In the genomic region with DNA sequence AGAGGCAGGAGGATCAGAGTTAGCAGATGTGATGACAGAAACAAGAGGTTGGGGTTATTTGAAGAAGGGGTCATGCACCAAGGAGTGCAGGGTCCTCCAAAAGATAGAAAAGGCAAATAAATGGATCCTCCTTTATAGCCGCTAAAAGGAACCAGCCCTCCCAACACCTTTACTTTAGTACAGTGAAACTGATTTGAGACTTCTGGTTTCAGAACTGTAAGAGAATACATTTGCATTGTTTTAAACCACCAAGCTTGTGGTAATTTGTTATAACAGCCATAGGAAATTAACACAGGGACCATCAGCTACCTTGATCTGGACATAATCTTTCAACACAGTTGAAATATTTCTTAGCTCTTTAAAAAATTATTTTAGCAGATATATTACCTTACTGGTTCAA, we compare ENCODE assay signal across 19 cellular contexts.
A peak's percentile ranks its signal among the peaks of the same experiment; 100 is the strongest.
DNase-seq lines count a peak whose midpoint lies in the region; ATAC-seq, FAIRE-seq and TF ChIP-seq lines count a peak whose summit lies in the region.
"Had no signal": no experiment of that assay in that cellular context is flagged by ENCODE, and none has a peak within 500 bp of the region (broad histone marks: within the 10 kb centered on the region; RNA-seq: fewer than 3 reads in every experiment).

No MANE protein-coding gene starts in this region.

- no peaks in the 10 kb centered on the region for H3K36me3 ChIP-seq in brain microvascular endothelial cell (replicated peaks)
- H3K36me3 ChIP-seq: adrenal gland, esophagus squamous epithelium, upper lobe of left lung had no signal

- ATAC-seq in GM18498 (IDR thresholded peaks at IDR 0.05; ENCODE audit: unreplicated experiment) (peak; percentile 54), GM19397 (IDR thresholded peaks at IDR 0.05; ENCODE audit: unreplicated experiment) (peak; percentile 47), HG02642 (IDR thresholded peaks at IDR 0.05; ENCODE audit: poor library complexity, unreplicated experiment) (peak; percentile 47), HG03432 (IDR thresholded peaks at IDR 0.05; ENCODE audit: unreplicated experiment) (peak; percentile 39)
- ATAC-seq: A549; activated CD4-positive, CD25-positive, alpha-beta regulatory T cell treated with anti-CD3 and anti-CD28 coated beads, Interleukin-2, amount 50 U/mL, for 24 hours; SK-N-SH treated with all-trans-retinoic acid at 6 μM for 48 hours had no signal

- no peak for TF ChIP-seq CTCF in brain microvascular endothelial cell (IDR thresholded peaks at IDR 0.05; ENCODE audit: low read depth, low read length, missing control alignments)

- in situ Hi-C loops in brain microvascular endothelial cell (cut with HindIII; ENCODE audit: low pct_ligation_motif_present, low sequenced_read_pairs) = no loop called here

- no peak overlapping the region for H3K27ac ChIP-seq in brain microvascular endothelial cell
- H3K27ac ChIP-seq: A549, adrenal gland, esophagus squamous epithelium, parathyroid adenoma, upper lobe of left lung had no signal

- POLR2A ChIA-PET in HEK293T (lab: Yijun Ruan, JAX) = no interaction called here

- FAIRE-seq in GM12892 (lab: Jason Lieb, UNC) = no peak
- FAIRE-seq: A549, colon had no signal

- DNase-seq in HEK293T (ENCODE audit: extremely low spot score) = no peak
- no peak for DNase-seq in NCI-H2227 treated with DMSO at 0.1 percent for 48 hours (lab: John Stamatoyannopoulos, UW)
- DNase-seq in brain microvascular endothelial cell = no peak
- no peak for DNase-seq in GM12892 (ENCODE audit: insufficient read length)
- DNase-seq: activated T-cell treated with anti-CD3 and anti-CD28 coated beads, Interleukin-2, amount 50 U/mL, for 24 hours; adrenal gland; COR-L47; esophagus squamous epithelium; mesendoderm; upper lobe of left lung had no signal

- CTCF ChIA-PET in HEK293T (lab: Yijun Ruan, JAX) = no interaction called here

- no peak for TF ChIP-seq POLR2A in GM12892 (IDR thresholded peaks at IDR 0.05; ENCODE audit: low read depth, low read length)

- no peaks in the 10 kb centered on the region for H3K27me3 ChIP-seq in brain microvascular endothelial cell (replicated peaks)
- H3K27me3 ChIP-seq: adrenal gland, esophagus squamous epithelium, upper lobe of left lung had no signal

- no peak overlapping the region for H3K4me3 ChIP-seq in brain microvascular endothelial cell (ENCODE audit: low read depth, low read length)
- H3K4me3 ChIP-seq: A549, adrenal gland, esophagus squamous epithelium, upper lobe of left lung had no signal

TF ChIP-seq in HEK293T, 16 proteins besides CTCF, POLR2A, EP300 and RAD21:
- no peak for TF ChIP-seq LEF1 (IDR thresholded peaks at IDR 0.05; ENCODE audit: borderline replicate concordance)
- TF ChIP-seq ELF4 (IDR thresholded peaks at IDR 0.05) = no peak
- TF ChIP-seq SP1 (IDR thresholded peaks at IDR 0.05) = no peak
- TF ChIP-seq, protein P1, sequence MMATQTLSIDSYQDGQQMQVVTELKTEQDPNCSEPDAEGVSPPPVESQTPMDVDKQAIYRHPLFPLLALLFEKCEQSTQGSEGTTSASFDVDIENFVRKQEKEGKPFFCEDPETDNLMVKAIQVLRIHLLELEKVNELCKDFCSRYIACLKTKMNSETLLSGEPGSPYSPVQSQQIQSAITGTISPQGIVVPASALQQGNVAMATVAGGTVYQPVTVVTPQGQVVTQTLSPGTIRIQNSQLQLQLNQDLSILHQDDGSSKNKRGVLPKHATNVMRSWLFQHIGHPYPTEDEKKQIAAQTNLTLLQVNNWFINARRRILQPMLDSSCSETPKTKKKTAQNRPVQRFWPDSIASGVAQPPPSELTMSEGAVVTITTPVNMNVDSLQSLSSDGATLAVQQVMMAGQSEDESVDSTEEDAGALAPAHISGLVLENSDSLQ (IDR thresholded peaks at IDR 0.05) = no peak
- no peak for TF ChIP-seq NFRKB (IDR thresholded peaks at IDR 0.05)
- TF ChIP-seq CTBP1 (IDR thresholded peaks at IDR 0.05; ENCODE audit: borderline replicate concordance) = no peak
- no peak for TF ChIP-seq TARDBP (IDR thresholded peaks at IDR 0.05)
- no peak for TF ChIP-seq L3MBTL2 (conservative IDR thresholded peaks at IDR 0.05)
- TF ChIP-seq ARNT (IDR thresholded peaks at IDR 0.05) = no peak
- TF ChIP-seq BHLHE40 (IDR thresholded peaks at IDR 0.05; ENCODE audit: borderline replicate concordance) = no peak
TF ChIP-seq in HEK293T: peak in this region for 0.
